ENCODE assay signal across 1 cellular context in genomic region chr4:95505149-95505548, GRCh38.
A peak's percentile ranks its signal among the peaks of the same experiment; 100 is the strongest.
TF ChIP-seq lines count a peak whose summit lies in the region.

No MANE protein-coding gene starts in this region.

TF ChIP-seq in HCT116, 20 proteins besides CTCF, POLR2A, EP300 and RAD21 (continued from another document):
- TF ChIP-seq ZBTB33 (IDR thresholded peaks at IDR 0.05; ENCODE audit: extremely low read depth, insufficient replicate concordance, low read length) = no peak
- TF ChIP-seq CEBPB (IDR thresholded peaks at IDR 0.05; ENCODE audit: low read depth) = peak; percentile 58
- TF ChIP-seq MAX (IDR thresholded peaks at IDR 0.05) = no peak
- TF ChIP-seq EZH2phosphoT487 (IDR thresholded peaks at IDR 0.05; ENCODE audit: borderline replicate concordance) = no peak
- TF ChIP-seq YY1 (IDR thresholded peaks at IDR 0.05; ENCODE audit: extremely low read depth, insufficient replicate concordance, low read depth, low read length) = no peak
- TF ChIP-seq SP1 (IDR thresholded peaks at IDR 0.05; ENCODE audit: low read depth) = peak; percentile 59
- 0 out of 2 replicates have a peak, but pooled peaks have one; percentile 34 for TF ChIP-seq CBX3 (IDR thresholded peaks at IDR 0.05; ENCODE audit: low read depth)
- TF ChIP-seq JUND (IDR thresholded peaks at IDR 0.05) = peak; percentile 49
TF ChIP-seq in HCT116: peak in this region for 5.
